In genomic region chr3:141255864-141256263, GRCh38 we compare ENCODE assay signal across 8 cellular contexts. TPM values are rescaled to one million over a fixed set of nuclear protein-coding genes. Genes with fewer than 3 reads are reported as not detected.
DNase-seq lines count a peak whose midpoint lies in the region; ATAC-seq lines count a peak whose summit lies in the region.

No MANE protein-coding gene starts in this region.

- CTCF ChIA-PET in activated CD4-positive, alpha-beta T cell treated with anti-CD3 and anti-CD28 coated beads, Interleukin-2, amount 10 ng/mL, durations not matched to agents 7 days and 5 days (lab: Charles Lee): interaction anchor here (0.5 to 6.2 kb wide), 12 partner anchors 9 to 221 kb away, joined by 3 to 53 read pairs (median 4); partner anchors contain the start of gene PXYLP1

- H3K4me3 Mint-ChIP-seq in activated CD4-positive, alpha-beta T cell treated with anti-CD3 and anti-CD28 coated beads, Interleukin-2, amount 10 ng/mL, durations not matched to agents 7 days and 5 days: no peak overlapping the region
- H3K4me3 Mint-ChIP-seq in immature natural killer cell: no peak overlapping the region

- H3K36me3 Mint-ChIP-seq in activated CD4-positive, alpha-beta T cell treated with anti-CD3 and anti-CD28 coated beads, Interleukin-2, amount 10 ng/mL, durations not matched to agents 7 days and 5 days (ENCODE audit: low read depth): peaks cover 4% of the 10 kb centered on the region
- H3K36me3 Mint-ChIP-seq in immature natural killer cell: peaks cover 0 to 3% (median 2%) of the 10 kb centered on the region in 3 donors

- H3K27ac ChIP-seq in right cardiac atrium (ENCODE audit: low read length): no peak overlapping the region
- no peak overlapping the region for H3K27ac ChIP-seq in substantia nigra (ENCODE audit: low read depth, low read length, poor library complexity, severe bottlenecking)

- no peaks in the 10 kb centered on the region for H3K9me3 Mint-ChIP-seq in activated CD4-positive, alpha-beta T cell treated with anti-CD3 and anti-CD28 coated beads, Interleukin-2, amount 10 ng/mL, durations not matched to agents 7 days and 5 days
- H3K9me3 Mint-ChIP-seq in immature natural killer cell: no peaks in the 10 kb centered on the region

- H3K27ac Mint-ChIP-seq in activated CD4-positive, alpha-beta T cell treated with anti-CD3 and anti-CD28 coated beads, Interleukin-2, amount 10 ng/mL, durations not matched to agents 7 days and 5 days: peak overlapping the region; percentile 67
- peak overlapping the region in 1 of 6 donors; percentile 42 for H3K27ac Mint-ChIP-seq in immature natural killer cell

- H3K27me3 ChIP-seq in right cardiac atrium (ENCODE audit: control insufficient read depth, insufficient read depth): no peaks in the 10 kb centered on the region

- H3K9me3 ChIP-seq in right cardiac atrium (ENCODE audit: control insufficient read depth, low read length): no peaks in the 10 kb centered on the region

- WGBS in right cardiac atrium: 79% methylated on average over 6 of the region's 6 CpGs

- DNase-seq in AG20443 (ENCODE audit: low spot score): peak; percentile 48
- DNase-seq in HuH-7 (ENCODE audit: low spot score): peak; percentile 32
- peak; percentile 61 for DNase-seq in activated CD4-positive, alpha-beta T cell treated with anti-CD3 and anti-CD28 coated beads, Interleukin-2, amount 10 ng/mL, durations not matched to agents 7 days and 5 days
- no peak for DNase-seq in right cardiac atrium
- no peak for DNase-seq in substantia nigra (lab: John Stamatoyannopoulos, UW)
- DNase-seq in mucosa of gallbladder (ENCODE audit: low spot score): no peak
- no peak for DNase-seq in immature natural killer cell

- ATAC-seq in right cardiac atrium (peak; percentile 50 to 53), GM21515 (IDR thresholded peaks at IDR 0.05; ENCODE audit: unreplicated experiment) (no peak)

- POLR2A ChIA-PET in activated CD4-positive, alpha-beta T cell treated with anti-CD3 and anti-CD28 coated beads, Interleukin-2, amount 10 ng/mL, durations not matched to agents 7 days and 5 days (lab: Charles Lee): no interaction called here

- intact Hi-C loops in right cardiac atrium (cut with DNase I): no loop called here

- no peaks in the 10 kb centered on the region for H3K27me3 Mint-ChIP-seq in activated CD4-positive, alpha-beta T cell treated with anti-CD3 and anti-CD28 coated beads, Interleukin-2, amount 10 ng/mL, durations not matched to agents 7 days and 5 days
- peaks cover 0 to 2% (median 0%) of the 10 kb centered on the region in 3 donors for H3K27me3 Mint-ChIP-seq in immature natural killer cell (ENCODE audit: low read depth in 3 of 3)

- no peak overlapping the region for H3K4me3 ChIP-seq in right cardiac atrium (ENCODE audit: low read length)

- H3K4me1 Mint-ChIP-seq in activated CD4-positive, alpha-beta T cell treated with anti-CD3 and anti-CD28 coated beads, Interleukin-2, amount 10 ng/mL, durations not matched to agents 7 days and 5 days: peaks cover 31% of the 10 kb centered on the region
- H3K4me1 Mint-ChIP-seq in immature natural killer cell: peaks cover 0 to 10% of the 10 kb centered on the region in 2 donors

- peaks cover 2% of the 10 kb centered on the region for H3K4me1 ChIP-seq in right cardiac atrium (ENCODE audit: control insufficient read depth, insufficient read depth, low read length)

RNA-seq across cellular contexts. Expression of gene PXYLP1, which starts 24.2 kb away (rescaled TPM):
- 10 to 100 TPM; 11.9 to 12.1 TPM for total RNA-seq in activated CD4-positive, alpha-beta T cell treated with anti-CD3 and anti-CD28 coated beads, Interleukin-2, amount 10 ng/mL, durations not matched to agents 7 days and 5 days
- total RNA-seq in right cardiac atrium: 10 to 100 TPM; 10.6 to 15.1 (median 12.3) TPM
- polyA plus RNA-seq in right cardiac atrium: 5.1 TPM
- total RNA-seq in mucosa of gallbladder: 14.1 TPM
- polyA plus RNA-seq in immature natural killer cell: 10 to 100 TPM in 1 of 3 donors, 1 to 10 TPM in 2; 5.0 to 10.7 (median 6.6) TPM

Comparison
In these comparisons a context has a peak if more than half of its experiments do, and no peak if none do; other contexts are left out.
1. DNase-seq: peak in AG20443 (single experiment), HuH-7 (single experiment) and activated CD4-positive, alpha-beta T cell treated with anti-CD3 and anti-CD28 coated beads, Interleukin-2, amount 10 ng/mL, durations not matched to agents 7 days and 5 days (single experiment); none in right cardiac atrium (0 of 3), substantia nigra (0 of 49), mucosa of gallbladder (single experiment) and immature natural killer cell (0 of 3).